2 cellular contexts compared by ENCODE assay signal in the genomic region with DNA sequence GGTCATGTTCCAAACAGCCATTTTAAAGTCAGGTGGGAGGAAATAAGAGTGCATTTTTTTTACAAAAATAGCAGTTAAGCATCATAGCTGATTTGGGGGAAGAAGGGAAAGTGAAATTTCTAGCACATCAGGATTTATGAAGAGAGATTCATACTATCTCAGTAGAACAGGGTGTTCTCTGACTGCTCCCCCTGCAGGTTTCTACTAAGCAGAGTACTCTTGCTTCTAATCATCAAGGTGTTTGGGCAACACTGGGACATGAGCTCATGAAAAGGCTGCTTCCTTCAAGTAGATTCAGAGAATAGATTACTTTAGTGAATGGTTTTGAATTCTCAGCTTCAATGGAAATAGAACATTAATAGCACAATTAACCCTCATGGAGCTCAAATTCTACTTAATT.
TF ChIP-seq lines count a peak whose summit lies in the region.

No MANE protein-coding gene starts in this region.

TF ChIP-seq in GM12878, 131 proteins besides CTCF, POLR2A, EP300 and RAD21 (continued from another document):
- TF ChIP-seq, protein P1, sequence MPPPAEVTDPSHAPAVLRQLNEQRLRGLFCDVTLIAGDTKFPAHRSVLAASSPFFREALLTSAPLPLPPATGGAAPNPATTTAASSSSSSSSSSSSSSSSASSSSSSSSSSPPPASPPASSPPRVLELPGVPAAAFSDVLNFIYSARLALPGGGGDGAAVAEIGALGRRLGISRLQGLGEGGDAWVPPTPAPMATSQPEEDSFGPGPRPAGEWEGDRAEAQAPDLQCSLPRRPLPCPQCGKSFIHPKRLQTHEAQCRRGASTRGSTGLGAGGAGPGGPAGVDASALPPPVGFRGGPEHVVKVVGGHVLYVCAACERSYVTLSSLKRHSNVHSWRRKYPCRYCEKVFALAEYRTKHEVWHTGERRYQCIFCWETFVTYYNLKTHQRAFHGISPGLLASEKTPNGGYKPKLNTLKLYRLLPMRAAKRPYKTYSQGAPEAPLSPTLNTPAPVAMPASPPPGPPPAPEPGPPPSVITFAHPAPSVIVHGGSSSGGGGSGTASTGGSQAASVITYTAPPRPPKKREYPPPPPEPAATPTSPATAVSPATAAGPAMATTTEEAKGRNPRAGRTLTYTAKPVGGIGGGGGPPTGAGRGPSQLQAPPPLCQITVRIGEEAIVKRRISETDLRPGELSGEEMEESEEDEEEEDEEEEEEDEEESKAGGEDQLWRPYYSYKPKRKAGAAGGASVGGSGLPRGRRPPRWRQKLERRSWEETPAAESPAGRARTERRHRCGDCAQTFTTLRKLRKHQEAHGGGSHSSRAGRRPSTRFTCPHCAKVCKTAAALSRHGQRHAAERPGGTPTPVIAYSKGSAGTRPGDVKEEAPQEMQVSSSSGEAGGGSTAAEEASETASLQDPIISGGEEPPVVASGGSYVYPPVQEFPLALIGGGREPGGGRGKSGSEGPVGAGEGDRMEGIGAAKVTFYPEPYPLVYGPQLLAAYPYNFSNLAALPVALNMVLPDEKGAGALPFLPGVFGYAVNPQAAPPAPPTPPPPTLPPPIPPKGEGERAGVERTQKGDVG (CRISPR knock-in tag; IDR thresholded peaks at IDR 0.05), result no peak
- TF ChIP-seq BRCA1 (IDR thresholded peaks at IDR 0.05; ENCODE audit: low read depth, low read length), result no peak
- TF ChIP-seq BCL3 (IDR thresholded peaks at IDR 0.05; ENCODE audit: borderline replicate concordance, insufficient read depth, low read depth, low read length, poor library complexity, severe bottlenecking), result no peak
- TF ChIP-seq CBX5 (IDR thresholded peaks at IDR 0.05; ENCODE audit: low read depth), result no peak
- no peak for TF ChIP-seq KDM1A (IDR thresholded peaks at IDR 0.05; ENCODE audit: borderline replicate concordance)
- no peak for TF ChIP-seq NBN (IDR thresholded peaks at IDR 0.05)
- no peak for TF ChIP-seq NFIC (IDR thresholded peaks at IDR 0.05; ENCODE audit: low read depth, low read length)
- no peak for TF ChIP-seq ZSCAN29 (IDR thresholded peaks at IDR 0.05)
TF ChIP-seq in GM12878: peak in this region for 0.

TF ChIP-seq in SK-N-SH, 30 proteins besides CTCF, POLR2A, EP300 and RAD21 (continued from another document):
- TF ChIP-seq, protein P2, sequence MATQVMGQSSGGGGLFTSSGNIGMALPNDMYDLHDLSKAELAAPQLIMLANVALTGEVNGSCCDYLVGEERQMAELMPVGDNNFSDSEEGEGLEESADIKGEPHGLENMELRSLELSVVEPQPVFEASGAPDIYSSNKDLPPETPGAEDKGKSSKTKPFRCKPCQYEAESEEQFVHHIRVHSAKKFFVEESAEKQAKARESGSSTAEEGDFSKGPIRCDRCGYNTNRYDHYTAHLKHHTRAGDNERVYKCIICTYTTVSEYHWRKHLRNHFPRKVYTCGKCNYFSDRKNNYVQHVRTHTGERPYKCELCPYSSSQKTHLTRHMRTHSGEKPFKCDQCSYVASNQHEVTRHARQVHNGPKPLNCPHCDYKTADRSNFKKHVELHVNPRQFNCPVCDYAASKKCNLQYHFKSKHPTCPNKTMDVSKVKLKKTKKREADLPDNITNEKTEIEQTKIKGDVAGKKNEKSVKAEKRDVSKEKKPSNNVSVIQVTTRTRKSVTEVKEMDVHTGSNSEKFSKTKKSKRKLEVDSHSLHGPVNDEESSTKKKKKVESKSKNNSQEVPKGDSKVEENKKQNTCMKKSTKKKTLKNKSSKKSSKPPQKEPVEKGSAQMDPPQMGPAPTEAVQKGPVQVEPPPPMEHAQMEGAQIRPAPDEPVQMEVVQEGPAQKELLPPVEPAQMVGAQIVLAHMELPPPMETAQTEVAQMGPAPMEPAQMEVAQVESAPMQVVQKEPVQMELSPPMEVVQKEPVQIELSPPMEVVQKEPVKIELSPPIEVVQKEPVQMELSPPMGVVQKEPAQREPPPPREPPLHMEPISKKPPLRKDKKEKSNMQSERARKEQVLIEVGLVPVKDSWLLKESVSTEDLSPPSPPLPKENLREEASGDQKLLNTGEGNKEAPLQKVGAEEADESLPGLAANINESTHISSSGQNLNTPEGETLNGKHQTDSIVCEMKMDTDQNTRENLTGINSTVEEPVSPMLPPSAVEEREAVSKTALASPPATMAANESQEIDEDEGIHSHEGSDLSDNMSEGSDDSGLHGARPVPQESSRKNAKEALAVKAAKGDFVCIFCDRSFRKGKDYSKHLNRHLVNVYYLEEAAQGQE (IDR thresholded peaks at IDR 0.05; ENCODE audit: low read depth, low read length), result no peak
- TF ChIP-seq FOXJ3 (CRISPR knock-in tag; IDR thresholded peaks at IDR 0.05), result no peak
